In the genomic region with DNA sequence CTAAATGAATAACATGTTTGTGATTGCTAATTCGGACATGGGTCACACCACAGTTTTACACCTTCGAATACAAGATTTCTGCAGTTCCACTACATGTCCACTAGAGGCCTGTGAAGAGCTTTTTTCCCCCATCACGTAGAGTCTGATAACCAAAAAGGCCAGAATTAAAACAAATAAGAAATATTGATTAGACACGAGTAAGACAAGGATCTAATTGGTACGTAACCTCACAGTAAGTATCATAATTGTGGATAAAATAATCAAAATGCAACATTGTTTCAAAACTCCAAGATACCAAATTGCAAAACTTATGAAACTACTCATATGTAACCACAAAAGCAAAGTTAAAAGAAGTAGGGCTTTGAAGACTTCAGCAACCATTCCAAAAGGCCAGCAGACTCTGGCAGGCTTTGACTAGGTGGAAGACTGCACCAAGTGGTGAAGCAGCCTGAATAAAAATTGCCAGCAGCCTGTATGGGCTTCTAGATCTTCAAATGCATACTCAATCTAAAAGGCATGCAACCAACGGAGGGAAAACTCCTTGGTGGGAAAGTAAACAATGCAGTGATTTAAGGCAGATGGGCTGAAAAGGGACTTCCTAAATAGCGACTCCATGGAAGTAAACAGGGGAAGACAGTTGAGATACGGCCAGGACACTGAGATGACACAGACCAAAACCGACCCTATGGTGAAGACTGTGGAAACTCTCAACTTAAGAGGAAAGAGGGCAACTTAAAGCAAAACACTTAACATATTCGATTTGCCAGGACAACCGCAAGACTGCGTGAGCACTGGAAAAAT, we compare ENCODE assay signal across 8 cellular contexts. TPM values are rescaled to one million over a fixed set of nuclear protein-coding genes. Genes with fewer than 3 reads are reported as not detected.
DNase-seq lines count a peak whose midpoint lies in the region; ATAC-seq, FAIRE-seq and TF ChIP-seq lines count a peak whose summit lies in the region.

No MANE protein-coding gene starts in this region.

- POLR2A ChIA-PET in AG04449 (lab: Yijun Ruan, JAX) = interaction anchor here (0.6 kb wide), 1 partner anchor 89 kb away, joined by 3 read pairs; no protein-coding TSS in a partner anchor

- no peaks in the 10 kb centered on the region for H3K27me3 ChIP-seq in bronchial epithelial cell (ENCODE audit: control insufficient read depth, insufficient read depth, low read length)

- H3K4me3 ChIP-seq in AG04449 (ENCODE audit: low read depth, low read length) (no peak overlapping the region; the same call in 1 of the 2 replicates), bronchial epithelial cell (ENCODE audit: low read depth, low read length) (no peak overlapping the region)

- peak overlapping the region; percentile 87 for H3K27ac ChIP-seq in temporal lobe (ENCODE audit: low read depth, low read length)

- CTCF ChIA-PET in AG04449 (lab: Yijun Ruan, JAX) = interaction anchor here (0.7 to 3.2 kb wide), 34 partner anchors 9 to 496 kb away, joined by 3 to 14 read pairs (median 4); a partner anchor contains a TSS

- no peak for DNase-seq in AG04449 (ENCODE audit: low read depth, low spot score)
- DNase-seq in NCI-H748 treated with DMSO at 0.1 percent for 48 hours (lab: John Stamatoyannopoulos, UW) = peak; percentile 87
- DNase-seq in bronchial epithelial cell (ENCODE audit: low read depth) = peak; percentile 45
- DNase-seq in kidney glomerular epithelial cell (lab: John Stamatoyannopoulos, UW) = peak; percentile 53
- DNase-seq in activated effector memory CD4-positive, alpha-beta T cell treated with Interleukin-2 at 50 U/mL for 16 hours = no peak

- TF ChIP-seq CTCF in AG04449 (IDR thresholded peaks at IDR 0.05; ENCODE audit: insufficient read depth, low read length, missing control alignments) (peak; percentile 67), GM12801 (IDR thresholded peaks at IDR 0.05; ENCODE audit: extremely low read depth, insufficient read length) (peak; percentile 57), bronchial epithelial cell (IDR thresholded peaks at IDR 0.05; ENCODE audit: insufficient read depth, low read length, severe bottlenecking) (peak; percentile 68)

- no peaks in the 10 kb centered on the region for H3K36me3 ChIP-seq in bronchial epithelial cell (ENCODE audit: control insufficient read depth, insufficient read depth, low read length)

- peak; percentile 86 for ATAC-seq in HG02970 (IDR thresholded peaks at IDR 0.05; ENCODE audit: low FRiP score, unreplicated experiment)

- FAIRE-seq in bronchial epithelial cell (lab: Jason Lieb, UNC) = no peak

RNA-seq across cellular contexts. Expression of a gene that starts 56.7 kb away (rescaled TPM):
- total RNA-seq in bronchial epithelial cell = 1.0 and 2.1 TPM in 2 replicates
- 7.1 TPM for total RNA-seq in temporal lobe

Comparison
In these comparisons a context has a peak if more than half of its experiments do, and no peak if none do; other contexts are left out.
1. DNase-seq: peak in NCI-H748 treated with DMSO at 0.1 percent for 48 hours (single experiment), bronchial epithelial cell (single experiment) and kidney glomerular epithelial cell (single experiment); none in AG04449 (single experiment) and activated effector memory CD4-positive, alpha-beta T cell treated with Interleukin-2 at 50 U/mL for 16 hours (single experiment).
2. Peak in every context shown above with its lines, with median percentiles within 50 percentile points of each other: CTCF ChIP-seq.